Comparison of ENCODE assay signal across 10 cellular contexts in the genomic region with DNA sequence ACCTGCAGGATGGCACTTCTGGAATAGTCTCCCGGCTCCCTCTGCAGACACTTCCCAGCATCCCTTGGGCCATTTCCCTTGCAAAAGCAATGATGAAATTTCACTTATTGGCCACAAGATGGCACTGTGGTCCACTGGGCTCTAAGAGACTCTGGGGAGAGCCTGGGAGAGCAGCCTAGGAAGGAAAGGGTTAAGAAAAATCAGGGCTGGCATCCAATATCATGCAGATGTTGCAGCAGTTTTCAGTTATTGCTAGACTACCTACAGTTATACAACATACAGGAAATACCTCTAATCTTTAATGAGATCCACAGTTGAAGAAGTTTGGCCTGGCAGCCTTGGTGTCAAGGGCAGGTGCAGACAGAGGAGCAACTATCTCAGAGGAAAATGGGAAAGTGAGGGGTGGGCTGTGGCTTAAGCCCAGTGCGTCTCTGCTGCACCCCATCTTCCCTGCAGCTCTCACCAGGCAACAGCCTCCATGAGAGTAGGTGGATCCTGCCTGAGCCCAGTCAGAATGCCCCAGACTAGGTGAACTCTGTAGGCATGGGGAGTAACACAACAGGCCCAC.
DNase-seq lines count a peak whose midpoint lies in the region; ATAC-seq and TF ChIP-seq lines count a peak whose summit lies in the region.
"Had no signal": no experiment of that assay in that cellular context is flagged by ENCODE, and none has a peak within 500 bp of the region (broad histone marks: within the 10 kb centered on the region; RNA-seq: fewer than 3 reads in every experiment).

No MANE protein-coding gene starts in this region.

- H3K79me2 ChIP-seq in ACC112 (ENCODE audit: control insufficient read depth, insufficient read depth, low read length, unreplicated experiment) = no peaks in the 10 kb centered on the region

- DNase-seq in GM03348 (ENCODE audit: low spot score) = peak; percentile 66
- peak; percentile 69 for DNase-seq in H7
- peak; percentile 79 to 86 for DNase-seq in Kasumi-1 (lab: John Stamatoyannopoulos, UW)
- peak; percentile 50 to 90 for DNase-seq in SJCRH30
- peak; percentile 84 for DNase-seq in epithelial cell of esophagus (ENCODE audit: low read depth)
- peak in 8 of 9 donors; percentile 29 to 56 (median 44) for DNase-seq in naive thymus-derived CD4-positive, alpha-beta T cell

- no peaks in the 10 kb centered on the region for H3K36me3 Mint-ChIP-seq in naive thymus-derived CD4-positive, alpha-beta T cell
- H3K36me3 Mint-ChIP-seq: IgD-negative memory B cell had no signal

- POLR2A ChIA-PET in naive thymus-derived CD4-positive, alpha-beta T cell (lab: Charles Lee) = interaction anchor here (1.2 to 1.4 kb wide), 2 partner anchors 440 to 452 kb away, joined by 3 to 5 read pairs; no protein-coding TSS in a partner anchor

- peaks cover 0 to 2% (median 0%) of the 10 kb centered on the region in 11 donors for H3K9me3 Mint-ChIP-seq in naive thymus-derived CD4-positive, alpha-beta T cell

- no peaks in the 10 kb centered on the region for H3K36me3 ChIP-seq in ACC112 (ENCODE audit: insufficient read depth, low read length)
- H3K36me3 ChIP-seq in H7 (replicated peaks; ENCODE audit: control insufficient read depth, insufficient read depth, low read length) = no peaks in the 10 kb centered on the region
- no peaks in the 10 kb centered on the region for H3K36me3 ChIP-seq in SJCRH30
- no peaks in the 10 kb centered on the region for H3K36me3 ChIP-seq in naive thymus-derived CD4-positive, alpha-beta T cell (ENCODE audit: control insufficient read depth in 2 of 3, insufficient read depth in 3 of 3, low read length in 3 of 3)

- peaks cover 0 to 39% (median 0%) of the 10 kb centered on the region in 5 donors for H3K27me3 Mint-ChIP-seq in naive thymus-derived CD4-positive, alpha-beta T cell

- H3K4me1 ChIP-seq in ACC112 (ENCODE audit: control insufficient read depth, insufficient read depth, low read length, unreplicated experiment) = no peaks in the 10 kb centered on the region
- no peaks in the 10 kb centered on the region; the same call in none of the 2 replicates for H3K4me1 ChIP-seq in SJCRH30
- H3K4me1 ChIP-seq in naive thymus-derived CD4-positive, alpha-beta T cell (ENCODE audit: control insufficient read depth in 2 of 2, insufficient read depth in 2 of 2, low read length in 2 of 2) = peaks cover 0 to 30% of the 10 kb centered on the region in 2 donors

- H2AFZ ChIP-seq in ACC112 (ENCODE audit: low read length, unreplicated experiment) = peak overlapping the region; percentile 93

- ATAC-seq in naive thymus-derived CD4-positive, alpha-beta T cell = peak; percentile 71
- no peak for ATAC-seq in HG02840 (IDR thresholded peaks at IDR 0.05; ENCODE audit: low FRiP score, unreplicated experiment)

- CTCF ChIA-PET in naive thymus-derived CD4-positive, alpha-beta T cell (lab: Charles Lee) = interaction anchor here (1.0 to 2.2 kb wide), 2 partner anchors 12 to 22 kb away, joined by 3 to 4 read pairs; no protein-coding TSS in a partner anchor

- no peaks in the 10 kb centered on the region for H3K9me3 ChIP-seq in SJCRH30 (replicated peaks)
- no peaks in the 10 kb centered on the region for H3K9me3 ChIP-seq in naive thymus-derived CD4-positive, alpha-beta T cell (ENCODE audit: control insufficient read depth in 2 of 3, low read length in 3 of 3)

- peaks cover 13 to 58% (median 47%) of the 10 kb centered on the region in 7 donors for H3K4me1 Mint-ChIP-seq in naive thymus-derived CD4-positive, alpha-beta T cell

- no peak overlapping the region for H3K4me3 ChIP-seq in ACC112 (ENCODE audit: low read depth, low read length)
- H3K4me3 ChIP-seq in H7 (ENCODE audit: insufficient read depth, low read depth, low read length) = no peak overlapping the region
- no peak overlapping the region for H3K4me3 ChIP-seq in SJCRH30
- H3K4me3 ChIP-seq in epithelial cell of esophagus (ENCODE audit: low read length) = no peak overlapping the region
- H3K4me3 ChIP-seq in naive thymus-derived CD4-positive, alpha-beta T cell (ENCODE audit: low read length) = no peak overlapping the region
- H3K4me3 ChIP-seq: skin epidermis had no signal

- intact Hi-C loops in naive thymus-derived CD4-positive, alpha-beta T cell (cut with micrococcal nuclease) = loop anchor here (1.0 to 5.0 kb wide), 6 partner anchors 27 to 451 kb away; no protein-coding TSS in a partner anchor

- peak overlapping the region in 2 of 10 donors; percentile 21 to 26 for H3K4me3 Mint-ChIP-seq in naive thymus-derived CD4-positive, alpha-beta T cell
- H3K4me3 Mint-ChIP-seq: IgD-negative memory B cell had no signal

- H3K27me3 ChIP-seq in ACC112 (ENCODE audit: insufficient read depth, low read length) = no peaks in the 10 kb centered on the region
- H3K27me3 ChIP-seq in H7 (ENCODE audit: control insufficient read depth, insufficient read depth, low read length) = no peaks in the 10 kb centered on the region
- no peaks in the 10 kb centered on the region; the same call in 1 of the 2 replicates for H3K27me3 ChIP-seq in SJCRH30
- H3K27me3 ChIP-seq in naive thymus-derived CD4-positive, alpha-beta T cell (ENCODE audit: control insufficient read depth in 2 of 2, insufficient read depth in 2 of 2, low read length in 2 of 2) = no peaks in the 10 kb centered on the region

- peak overlapping the region in 5 of 9 donors; percentile 10 to 68 (median 35) for H3K27ac Mint-ChIP-seq in naive thymus-derived CD4-positive, alpha-beta T cell
- H3K27ac Mint-ChIP-seq: IgD-negative memory B cell had no signal

- TF ChIP-seq CTCF in epithelial cell of esophagus (IDR thresholded peaks at IDR 0.05; ENCODE audit: insufficient read depth, low read depth, low read length, missing control alignments) = peak; percentile 89

- H3K27ac ChIP-seq in ACC112 (ENCODE audit: low read depth, low read length) (no peak overlapping the region), SJCRH30 (no peak overlapping the region)
- H3K27ac ChIP-seq in naive thymus-derived CD4-positive, alpha-beta T cell (ENCODE audit: low read depth, low read length) = no peak overlapping the region
- H3K27ac ChIP-seq: skin epidermis had no signal
